In genomic region chr1:154590756-154591155, GRCh38 we compare ENCODE assay signal across 19 cellular contexts. TPM values are rescaled to one million over a fixed set of nuclear protein-coding genes. Genes with fewer than 3 reads are reported as not detected.
DNase-seq lines count a peak whose midpoint lies in the region; ATAC-seq and TF ChIP-seq lines count a peak whose summit lies in the region.
"Had no signal": no experiment of that assay in that cellular context is flagged by ENCODE, and none has a peak within 500 bp of the region (broad histone marks: within the 10 kb centered on the region; RNA-seq: fewer than 3 reads in every experiment).

No MANE protein-coding gene starts in this region.

- H3K36me3 Mint-ChIP-seq in activated naive CD4-positive, alpha-beta T cell treated with anti-CD3 and anti-CD28 coated beads for 36 hours (ENCODE audit: low read depth), result peaks cover 58% of the 10 kb centered on the region

- H3K36me3 ChIP-seq in IMR-90 (ENCODE audit: control insufficient read depth, insufficient read depth, low read length), result peaks cover 66% of the 10 kb centered on the region

- no peak overlapping the region for H3K23ac ChIP-seq in IMR-90 (ENCODE audit: low read depth, low read length)

- no peaks in the 10 kb centered on the region for H3K9me3 ChIP-seq in IMR-90 (ENCODE audit: control insufficient read depth, insufficient read depth, low read length)
- H3K9me3 ChIP-seq: BE2C had no signal

- TF ChIP-seq CTCF in IMR-90 (conservative IDR thresholded peaks at IDR 0.05; ENCODE audit: low read depth, low read length) (no peak), fibroblast of villous mesenchyme (IDR thresholded peaks at IDR 0.05; ENCODE audit: insufficient read depth, low read depth, low read length) (no peak)

- H3K9ac ChIP-seq in IMR-90 (ENCODE audit: low read depth, low read length), result no peak overlapping the region

- TF ChIP-seq RAD21 in IMR-90 (IDR thresholded peaks at IDR 0.05; ENCODE audit: low read length), result no peak

- intact Hi-C loops in activated naive CD4-positive, alpha-beta T cell treated with anti-CD3 and anti-CD28 coated beads for 36 hours (cut with micrococcal nuclease), result no loop called here
- intact Hi-C loops in IMR-90 (cut with micrococcal nuclease), result no loop called here

- no peaks in the 10 kb centered on the region for H3K9me3 Mint-ChIP-seq in activated naive CD4-positive, alpha-beta T cell treated with anti-CD3 and anti-CD28 coated beads for 36 hours
- H3K9me3 Mint-ChIP-seq: CD4-positive, CD25-positive, alpha-beta regulatory T cell; CD8-positive, alpha-beta memory T cell; GM23338; HFFc6 had no signal

- no peak overlapping the region for H2BK120ac ChIP-seq in IMR-90 (ENCODE audit: low read depth, low read length)

- H2AFZ ChIP-seq in IMR-90 (replicated peaks; ENCODE audit: low read length, poor library complexity), result no peak overlapping the region
- H2AFZ ChIP-seq: GM23338 had no signal

- H2AK5ac ChIP-seq in IMR-90 (ENCODE audit: low read depth, low read length), result no peak overlapping the region

- no peak overlapping the region for H3K56ac ChIP-seq in IMR-90 (ENCODE audit: extremely low read depth, insufficient read depth, low read length)

- no peak overlapping the region for H2BK20ac ChIP-seq in IMR-90 (ENCODE audit: low read depth, low read length)

- no peak for DNase-seq in activated naive CD4-positive, alpha-beta T cell treated with anti-CD3 and anti-CD28 coated beads for 36 hours
- no peak for DNase-seq in activated naive CD4-positive, alpha-beta T cell treated with anti-CD3 and anti-CD28 coated beads, Interleukin-2, amount 50 U/mL, for 16 hours
- DNase-seq in HCEC 1CT (peak; percentile 39), IMR-90 (peak; percentile 68), fibroblast of villous mesenchyme (ENCODE audit: low read depth) (peak; percentile 71), medulla oblongata (ENCODE audit: extremely low spot score) (no peak), DMS79 (lab: John Stamatoyannopoulos, UW) (no peak)
- DNase-seq in central memory CD4-positive, alpha-beta T cell, result no peak
- DNase-seq: ACHN; BE2C; C1 segment of cervical spinal cord; CD4-positive, CD25-positive, alpha-beta regulatory T cell; CD8-positive, alpha-beta memory T cell; COR-L47; DMS 273 treated with DMSO at 0.1 percent for 48 hours; DMS53; HFFc6 had no signal

- POLR2A ChIA-PET in IMR-90 (lab: Charles Lee; ENCODE audit: unreplicated experiment), result interaction anchor here (1.1 kb wide), 1 partner anchor 14 kb away, joined by 3 read pairs; no protein-coding TSS in a partner anchor

- WGBS in IMR-90 (ENCODE audit: extremely low coverage in 2 of 2, insufficient read length in 1 of 2), 2 experiments, result no CpG with 5 or more reads among the region's 5 CpGs

- H3K27ac Mint-ChIP-seq in activated naive CD4-positive, alpha-beta T cell treated with anti-CD3 and anti-CD28 coated beads for 36 hours, result peak overlapping the region; percentile 3
- H3K27ac Mint-ChIP-seq: GM23338, HFFc6 had no signal

- no peak for TF ChIP-seq POLR2A in IMR-90 (IDR thresholded peaks at IDR 0.05; ENCODE audit: low read depth, low read length)

- H2AK9ac ChIP-seq in IMR-90 (replicated peaks; ENCODE audit: low read depth, low read length, poor library complexity), result no peak overlapping the region

- H3K4me2 ChIP-seq in IMR-90 (ENCODE audit: low read depth, low read length), result peak overlapping the region; percentile 25; the same call in 1 of the 2 replicates
- H3K4me2 ChIP-seq: GM23338 had no signal

- no peaks in the 10 kb centered on the region for H3K27me3 ChIP-seq in IMR-90 (ENCODE audit: control insufficient read depth, insufficient read depth, low read length)
- H3K27me3 ChIP-seq: BE2C had no signal

- H3K79me1 ChIP-seq in IMR-90 (ENCODE audit: low read depth in 1 of 2, low read length in 2 of 2), result peaks cover 14 to 57% of the 10 kb centered on the region in 2 experiments

- no peak overlapping the region for H2BK15ac ChIP-seq in IMR-90 (ENCODE audit: low read depth, low read length)

- dilution Hi-C loops in IMR-90 (cut with HindIII; ENCODE audit: low sequenced_read_pairs, unreplicated experiment), result no loop called here

- H3K27me3 Mint-ChIP-seq in activated naive CD4-positive, alpha-beta T cell treated with anti-CD3 and anti-CD28 coated beads for 36 hours (ENCODE audit: low read depth), result no peaks in the 10 kb centered on the region
- H3K27me3 Mint-ChIP-seq: CD4-positive, CD25-positive, alpha-beta regulatory T cell; CD8-positive, alpha-beta memory T cell had no signal

- no peaks in the 10 kb centered on the region for H3K4me1 Mint-ChIP-seq in activated naive CD4-positive, alpha-beta T cell treated with anti-CD3 and anti-CD28 coated beads for 36 hours (ENCODE audit: low read depth)
- H3K4me1 Mint-ChIP-seq: GM23338 had no signal

- ATAC-seq in IMR-90 (ENCODE audit: low read depth), result peak; percentile 67
- ATAC-seq: GM23338, HCT116 had no signal

- H3K4me3 ChIP-seq in IMR-90 (ENCODE audit: insufficient read depth, low read depth, low read length) (no peak overlapping the region), fibroblast of villous mesenchyme (ENCODE audit: low read depth, low read length) (no peak overlapping the region)
- H3K4me3 ChIP-seq: GM23338 had no signal

- H3K27ac ChIP-seq in IMR-90 (ENCODE audit: insufficient read depth, low read length), result peak overlapping the region; percentile 31; the same call in 1 of the 2 replicates

- H4K91ac ChIP-seq in IMR-90 (ENCODE audit: insufficient read depth, low read depth, low read length), result no peak overlapping the region

- in situ Hi-C loops in IMR-90 (cut with MboI; ENCODE audit: low sequenced_read_pairs), result no loop called here

- no TSS peak for BruUV-seq in IMR-90 (replicated peaks; lab: Mats Ljungman, UMichigan)

- peaks cover 12% of the 10 kb centered on the region for H3K4me1 ChIP-seq in IMR-90 (ENCODE audit: control insufficient read depth, insufficient read depth, low read length)

- CTCF ChIA-PET in activated naive CD4-positive, alpha-beta T cell treated with anti-CD3 and anti-CD28 coated beads for 36 hours (lab: Charles Lee), result interaction anchor here (0.6 to 2.2 kb wide), 4 partner anchors 11 to 111 kb away, joined by 3 to 6 read pairs (median 4); no protein-coding TSS in a partner anchor
- CTCF ChIA-PET in IMR-90 (lab: Yijun Ruan, JAX), result interaction anchor here (0.6 kb wide), 1 partner anchor 232 kb away, joined by 3 read pairs; no protein-coding TSS in a partner anchor

- no peak overlapping the region for H4K8ac ChIP-seq in IMR-90 (ENCODE audit: low read depth in 2 of 2, low read length in 2 of 2)

- no peak overlapping the region for H3K14ac ChIP-seq in IMR-90 (replicated peaks; ENCODE audit: low read depth, low read length)

- no peak overlapping the region for H4K5ac ChIP-seq in IMR-90 (ENCODE audit: low read depth, low read length)

- H2BK5ac ChIP-seq in IMR-90 (ENCODE audit: low read depth, low read length, poor library complexity, severe bottlenecking), result peak overlapping the region; percentile 8

- H3K4me3 Mint-ChIP-seq in activated naive CD4-positive, alpha-beta T cell treated with anti-CD3 and anti-CD28 coated beads for 36 hours, result no peak overlapping the region
- H3K4me3 Mint-ChIP-seq: CD4-positive, CD25-positive, alpha-beta regulatory T cell; CD8-positive, alpha-beta memory T cell; GM23338; HFFc6 had no signal

- peaks cover 24% of the 10 kb centered on the region; the same call in 1 of the 2 replicates for H3K9me1 ChIP-seq in IMR-90 (ENCODE audit: insufficient read depth, low read length)

- peaks cover 31% of the 10 kb centered on the region for H4K20me1 ChIP-seq in IMR-90 (ENCODE audit: insufficient read depth, low read length)

- H3K18ac ChIP-seq in IMR-90 (ENCODE audit: low read depth, low read length), result peak overlapping the region; percentile 14; the same call in 1 of the 2 replicates

- peak overlapping the region; percentile 11; the same call in 1 of the 2 replicates for H3K4ac ChIP-seq in IMR-90 (ENCODE audit: low read depth, low read length)

TF ChIP-seq in IMR-90, 13 proteins besides CTCF, POLR2A, EP300 and RAD21 (continues in another document):
- TF ChIP-seq BHLHE40 (IDR thresholded peaks at IDR 0.05; ENCODE audit: low read depth, low read length) (no peak), SMC3 (IDR thresholded peaks at IDR 0.05; ENCODE audit: low read depth, low read length) (no peak), ELK1 (IDR thresholded peaks at IDR 0.05; ENCODE audit: borderline replicate concordance, low read depth, low read length) (no peak), MAZ (IDR thresholded peaks at IDR 0.05; ENCODE audit: borderline replicate concordance, low read depth, low read length) (no peak), NFE2L2 (IDR thresholded peaks at IDR 0.05; ENCODE audit: low read depth, low read length) (no peak), CHD1 (IDR thresholded peaks at IDR 0.05; ENCODE audit: low read depth, low read length) (no peak)

RNA-seq across cellular contexts. Expression of gene ADAR, which starts 17.2 kb away (rescaled TPM):
- 100 to 1,000 TPM; 301 to 313 TPM for total RNA-seq in activated naive CD4-positive, alpha-beta T cell treated with anti-CD3 and anti-CD28 coated beads for 36 hours
- total RNA-seq in IMR-90 (2012; rRNA removed), result 101 and 131 TPM in 2 replicates
- polyA plus RNA-seq in IMR-90 (2012; rRNA removed), result 70.9 and 72.2 TPM in 2 replicates
- 28.3 and 36.9 TPM in 2 replicates for polyA plus RNA-seq in IMR-90 (2012; cell fraction: cytosol; rRNA removed)
- 83.2 and 150 TPM in 2 replicates for polyA plus RNA-seq in IMR-90 (2012; cell fraction: nucleus; rRNA removed; ENCODE audit: low replicate concordance)
- total RNA-seq in fibroblast of villous mesenchyme, result 115 and 142 TPM in 2 replicates

RNA-seq across cellular contexts. Expression of gene CHRNB2, which starts 23.2 kb away (rescaled TPM):
- total RNA-seq in activated naive CD4-positive, alpha-beta T cell treated with anti-CD3 and anti-CD28 coated beads for 36 hours, result not detected
- total RNA-seq in IMR-90 (2012; rRNA removed) (under 0.01 TPM in 1 of 2 replicates, not detected in the other), fibroblast of villous mesenchyme (under 0.01 TPM in 1 of 2 replicates, not detected in the other)
- polyA plus RNA-seq in IMR-90 (2012; rRNA removed), result 0.03 and 0.09 TPM in 2 replicates
- 0.05 TPM in 1 of 2 replicates, not detected in the other for polyA plus RNA-seq in IMR-90 (2012; cell fraction: cytosol; rRNA removed)
- polyA plus RNA-seq in IMR-90 (2012; cell fraction: nucleus; rRNA removed; ENCODE audit: low replicate concordance), result 0.03 and 0.11 TPM in 2 replicates
- total RNA-seq: CD4-positive, CD25-positive, alpha-beta regulatory T cell; CD8-positive, alpha-beta memory T cell had no signal
- polyA plus RNA-seq: CD4-positive, CD25-positive, alpha-beta regulatory T cell had no signal

RNA-seq across cellular contexts. Expression of gene UBE2Q1, which starts 32.3 kb away (rescaled TPM):
- 10 to 100 TPM; 79.2 to 84.6 TPM for total RNA-seq in activated naive CD4-positive, alpha-beta T cell treated with anti-CD3 and anti-CD28 coated beads for 36 hours
- total RNA-seq in IMR-90 (2012; rRNA removed) (24.7 and 25.3 TPM in 2 replicates), fibroblast of villous mesenchyme (24.8 and 36.3 TPM in 2 replicates)
- 20.6 and 21.3 TPM in 2 replicates for polyA plus RNA-seq in IMR-90 (2012; rRNA removed)
- 5.2 and 5.9 TPM in 2 replicates for polyA plus RNA-seq in IMR-90 (2012; cell fraction: cytosol; rRNA removed)
- 17.5 and 18.6 TPM in 2 replicates for polyA plus RNA-seq in IMR-90 (2012; cell fraction: nucleus; rRNA removed; ENCODE audit: low replicate concordance)

Comparison
In these comparisons a context has a peak if more than half of its experiments do, and no peak if none do; other contexts are left out.
1. DNase-seq: peak in HCEC 1CT (single experiment), IMR-90 (single experiment) and fibroblast of villous mesenchyme (single experiment); none in activated naive CD4-positive, alpha-beta T cell treated with anti-CD3 and anti-CD28 coated beads for 36 hours (single experiment), activated naive CD4-positive, alpha-beta T cell treated with anti-CD3 and anti-CD28 coated beads, Interleukin-2, amount 50 U/mL, for 16 hours (single experiment), central memory CD4-positive, alpha-beta T cell (single experiment), medulla oblongata (single experiment) and DMS79 (single experiment).